In the genomic region with DNA sequence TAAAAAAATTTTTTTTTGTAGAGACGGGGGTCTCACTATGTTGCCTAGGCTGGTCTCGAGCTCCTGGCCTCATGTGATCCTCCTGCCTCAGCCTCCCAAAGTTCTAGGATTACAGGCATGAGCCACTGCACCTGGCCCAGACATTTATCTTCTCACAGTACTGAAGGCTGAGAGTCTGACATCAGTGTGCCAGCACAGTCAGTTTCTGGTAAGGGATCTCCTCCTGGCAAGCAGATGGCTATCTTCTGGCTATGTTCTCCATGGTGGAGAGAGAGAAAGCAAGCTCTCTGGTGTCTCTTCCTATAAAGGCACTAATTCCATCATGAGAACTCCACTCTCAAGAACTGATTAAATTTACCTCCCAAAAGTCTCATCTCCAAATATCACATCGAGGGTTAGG, we compare ENCODE assay signal across 20 cellular contexts. TPM values are rescaled to one million over a fixed set of nuclear protein-coding genes. Genes with fewer than 3 reads are reported as not detected.
"Had no signal": no experiment of that assay in that cellular context is flagged by ENCODE, and none has a peak within 500 bp of the region (broad histone marks: within the 10 kb centered on the region; RNA-seq: fewer than 3 reads in every experiment).

No MANE protein-coding gene starts in this region.

- H3K36me3 ChIP-seq: ascending aorta, upper lobe of left lung had no signal

- H3K27ac ChIP-seq: ascending aorta, dorsolateral prefrontal cortex, upper lobe of left lung had no signal

- ATAC-seq: activated naive CD8-positive, alpha-beta T cell treated with anti-CD3 and anti-CD28 coated beads, Interleukin-2, amount 50 U/mL, for 24 hours; left cardiac atrium had no signal

- H3K4me1 ChIP-seq: ascending aorta, upper lobe of left lung had no signal

- H3K4me3 ChIP-seq: ascending aorta, dorsolateral prefrontal cortex, lung, upper lobe of left lung had no signal

- DNase-seq: activated CD4-positive, alpha-beta T cell treated with anti-CD3 and anti-CD28 coated beads for 48 hours; activated CD8-positive, alpha-beta memory T cell treated with anti-CD3 and anti-CD28 coated beads for 24 hours; activated naive CD4-positive, alpha-beta T cell treated with Interleukin-2 at 50 U/mL for 16 hours; activated naive CD8-positive, alpha-beta T cell treated with anti-CD3 and anti-CD28 coated beads, Interleukin-2, amount 50 U/mL, for 24 hours; dorsolateral prefrontal cortex; hypothalamus; left cardiac atrium; naive B cell; retina; stimulated activated CD4-positive, alpha-beta T cell treated with anti-CD3 and anti-CD28 coated beads, Interleukin-15, amount 100 ng/mL, for 24 hours; stimulated activated CD4-positive, alpha-beta T cell treated with anti-CD3 and anti-CD28 coated beads, Interleukin-4, amount 100 ng/mL, for 24 hours; upper lobe of left lung had no signal

- H3K27me3 ChIP-seq: ascending aorta, dorsolateral prefrontal cortex, upper lobe of left lung had no signal

RNA-seq across cellular contexts. Expression of gene C1orf185, which starts 57.8 kb away (rescaled TPM):
- total RNA-seq: ascending aorta, bronchial epithelial cell, dorsolateral prefrontal cortex, fibroblast of villous mesenchyme, left cardiac atrium, lung, skeletal muscle tissue, temporal lobe, upper lobe of left lung had no signal
- polyA plus RNA-seq: esophagus, immature natural killer cell, lung had no signal
